In the genomic region with DNA sequence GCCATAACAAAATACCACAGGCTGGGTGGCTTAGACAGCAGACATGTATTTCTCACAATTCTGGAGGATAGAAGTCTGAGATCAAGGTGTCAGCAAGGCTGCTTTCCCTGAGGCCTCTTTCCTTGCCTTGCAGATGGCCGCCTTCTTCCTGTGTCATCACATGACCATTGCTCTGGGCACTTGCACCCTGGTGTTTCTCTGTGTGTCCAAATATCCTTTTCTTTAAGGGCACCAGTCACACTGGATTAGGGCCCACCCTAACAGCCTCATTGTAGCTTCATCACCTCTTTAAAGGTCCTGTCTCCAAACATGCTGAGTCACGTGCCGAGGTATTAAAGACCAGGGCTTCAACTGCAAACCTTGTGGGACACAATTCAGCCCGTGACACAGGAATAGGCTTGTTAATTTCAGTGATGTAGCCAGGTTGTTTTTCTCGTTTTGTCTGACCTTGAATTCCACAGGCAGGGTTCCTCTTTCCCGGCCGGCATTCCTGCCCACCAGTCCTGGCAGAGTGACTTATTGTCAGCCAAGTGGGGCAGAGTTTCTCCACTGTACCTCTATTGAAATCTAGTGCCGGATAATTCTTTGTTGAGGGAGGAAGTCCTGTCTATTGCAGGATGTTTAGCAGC, we compare ENCODE assay signal across 16 cellular contexts.
"Had no signal": no experiment of that assay in that cellular context is flagged by ENCODE, and none has a peak within 500 bp of the region (broad histone marks: within the 10 kb centered on the region; RNA-seq: fewer than 3 reads in every experiment).

No MANE protein-coding gene starts in this region.

- H3K27me3 ChIP-seq: esophagus squamous epithelium, left lung, pancreas, thyroid gland had no signal

- H3K36me3 Mint-ChIP-seq: neural progenitor cell had no signal

- H3K27ac Mint-ChIP-seq: activated B cell treated with CpG ODN at 0.5 μM for 24 hours; activated CD4-positive, alpha-beta T cell treated with anti-CD3 and anti-CD28 coated beads, Interleukin-2, amount 10 ng/mL, durations not matched to agents 7 days and 5 days; brain; mesothelial cell of epicardium; neural progenitor cell had no signal

- H2AFZ ChIP-seq: neural progenitor cell had no signal

- ATAC-seq: left lung, SK-N-SH treated with all-trans-retinoic acid at 6 μM for 48 hours had no signal

- H3K4me2 ChIP-seq: neural progenitor cell had no signal

- H3K27me3 Mint-ChIP-seq: activated B cell treated with CpG ODN at 0.5 μM for 24 hours; activated CD4-positive, alpha-beta T cell treated with anti-CD3 and anti-CD28 coated beads, Interleukin-2, amount 10 ng/mL, durations not matched to agents 7 days and 5 days had no signal

- H3K4me1 ChIP-seq: left lung, neural progenitor cell, pancreas, thyroid gland had no signal

- H3K36me3 ChIP-seq: esophagus squamous epithelium, left lung, neural progenitor cell, pancreas, thyroid gland had no signal

- H3K9ac ChIP-seq: neural progenitor cell had no signal

- H3K4me3 ChIP-seq: esophagus squamous epithelium, left lung, neural progenitor cell, pancreas, thyroid gland had no signal

- DNase-seq: activated B cell treated with CpG ODN at 0.5 μM for 24 hours; activated CD4-positive, alpha-beta T cell treated with anti-CD3 and anti-CD28 coated beads, Interleukin-2, amount 10 ng/mL, durations not matched to agents 7 days and 5 days; activated CD8-positive, alpha-beta memory T cell treated with anti-CD3 and anti-CD28 coated beads for 24 hours; activated naive CD4-positive, alpha-beta T cell treated with anti-CD3 and anti-CD28 coated beads, Interleukin-2, amount 50 U/mL, for 16 hours; amniotic stem cell; esophagus squamous epithelium; foreskin fibroblast; head of caudate nucleus; small intestine; thyroid gland had no signal

- H3K4me3 Mint-ChIP-seq: activated B cell treated with CpG ODN at 0.5 μM for 24 hours; activated CD4-positive, alpha-beta T cell treated with anti-CD3 and anti-CD28 coated beads, Interleukin-2, amount 10 ng/mL, durations not matched to agents 7 days and 5 days; brain; mesothelial cell of epicardium; neural progenitor cell had no signal

- H3K27ac ChIP-seq: esophagus squamous epithelium, neural progenitor cell, pancreas had no signal

- H3K9me3 ChIP-seq: esophagus squamous epithelium, pancreas, thyroid gland had no signal

- H3K4me1 Mint-ChIP-seq: activated B cell treated with CpG ODN at 0.5 μM for 24 hours; activated CD4-positive, alpha-beta T cell treated with anti-CD3 and anti-CD28 coated beads, Interleukin-2, amount 10 ng/mL, durations not matched to agents 7 days and 5 days; brain had no signal
